Comparison of ENCODE assay signal across 19 cellular contexts in genomic region chr20:32997431-32997830, GRCh38. TPM values are rescaled to one million over a fixed set of nuclear protein-coding genes. Genes with fewer than 3 reads are reported as not detected.
DNase-seq lines count a peak whose midpoint lies in the region; ATAC-seq, FAIRE-seq and TF ChIP-seq lines count a peak whose summit lies in the region.
"Had no signal": no experiment of that assay in that cellular context is flagged by ENCODE, and none has a peak within 500 bp of the region (broad histone marks: within the 10 kb centered on the region; RNA-seq: fewer than 3 reads in every experiment).

No MANE protein-coding gene starts in this region.

- TF ChIP-seq RAD21 in GM12878 (IDR thresholded peaks at IDR 0.05; ENCODE audit: insufficient read depth, low read depth, low read length) = no peak

- no peaks in the 10 kb centered on the region for H3K9me2 ChIP-seq in MM.1S (replicated peaks; ENCODE audit: insufficient read depth, low read length)

- intact Hi-C loops in GM12878 (cut with micrococcal nuclease; ENCODE audit: unreplicated experiment) = no loop called here

- FAIRE-seq in GM12891 (lab: Jason Lieb, UNC) (peak; percentile 9), GM12878 (lab: Jason Lieb, UNC) (peak; percentile 13)
- FAIRE-seq: A549 had no signal

- WGBS in GM12878 (ENCODE audit: insufficient coverage, insufficient replicate concordance, low lambda C conversion rate, missing lambda C conversion rate) = 25% methylated on average over 2 of the region's 2 CpGs

- H3K4me2 ChIP-seq in MM.1S (ENCODE audit: low read depth, low read length) (peak overlapping the region; percentile 42), GM12878 (ENCODE audit: control insufficient read depth, insufficient read depth) (no peak overlapping the region)
- H3K4me2 ChIP-seq: A549, GM23338 had no signal

- H3K4me3 ChIP-seq in MM.1S (ENCODE audit: low read length) (no peak overlapping the region), GM12878 (no peak overlapping the region)
- H3K4me3 ChIP-seq: A549, GM23338 had no signal

- H2AFZ ChIP-seq in MM.1S (ENCODE audit: low read length) (peak overlapping the region; percentile 31), GM12878 (ENCODE audit: control insufficient read depth, low read depth, low read length) (no peak overlapping the region)
- H2AFZ ChIP-seq: GM23338 had no signal

- H3K79me2 ChIP-seq in MM.1S (ENCODE audit: low read length) (no peaks in the 10 kb centered on the region), GM12878 (ENCODE audit: control insufficient read depth, insufficient read depth, low read length) (no peaks in the 10 kb centered on the region)

- no peak for TF ChIP-seq POLR2A in GM12891 (IDR thresholded peaks at IDR 0.05; ENCODE audit: low read depth, low read length)
- TF ChIP-seq POLR2A in GM12878 (IDR thresholded peaks at IDR 0.05; ENCODE audit: low read depth, low read length) = no peak

- no peaks in the 10 kb centered on the region for H3K9me3 ChIP-seq in MM.1S (replicated peaks; ENCODE audit: insufficient read depth, low read length)
- no peaks in the 10 kb centered on the region for H3K9me3 ChIP-seq in GM12878 (replicated peaks; ENCODE audit: control insufficient read depth, insufficient read depth, low read length)
- H3K9me3 ChIP-seq: BE2C had no signal

- peak; percentile 38 for DNase-seq in activated effector memory CD4-positive, alpha-beta T cell treated with anti-CD3 and anti-CD28 coated beads, Interleukin-2, amount 50 U/mL, for 16 hours
- DNase-seq in activated effector memory CD4-positive, alpha-beta T cell treated with Interleukin-2 at 50 U/mL for 16 hours = no peak
- no peak for DNase-seq in GM12891 (ENCODE audit: insufficient read length, low spot score)
- DNase-seq in MM.1S = peak; percentile 66
- DNase-seq in GM12878 (ENCODE audit: low read depth, low spot score) = no peak
- DNase-seq in iPS-NIHi11 (ENCODE audit: low spot score) = no peak
- DNase-seq: BE2C; Caco-2; CD8-positive, alpha-beta memory T cell; DND-41; GDM1; H7 had no signal

- H3K27me3 ChIP-seq in MM.1S (replicated peaks; ENCODE audit: insufficient read depth, low read length) (no peaks in the 10 kb centered on the region), GM12878 (replicated peaks in 1 of 2; ENCODE audit: control insufficient read depth in 2 of 2, insufficient read depth in 2 of 2, low read length in 1 of 2) (no peaks in the 10 kb centered on the region)
- H3K27me3 ChIP-seq: BE2C had no signal

- peak overlapping the region; percentile 43; the same call in 1 of the 2 replicates for H3K27ac ChIP-seq in MM.1S (ENCODE audit: low read length)
- H3K27ac ChIP-seq in GM12878 (ENCODE audit: control insufficient read depth, insufficient read depth) = no peak overlapping the region
- H3K27ac ChIP-seq: A549, C4-2B had no signal

- BruUV-seq in GM12878 (replicated peaks; lab: Mats Ljungman, UMichigan) = no TSS peak

- ATAC-seq in GM12878 (no peak), GM21529 (IDR thresholded peaks at IDR 0.05; ENCODE audit: unreplicated experiment) (no peak), HG02885 (IDR thresholded peaks at IDR 0.05; ENCODE audit: poor library complexity, unreplicated experiment) (no peak)
- ATAC-seq: A549, GM23338 had no signal

- RAD21 ChIA-PET in GM12878 (lab: Charles Lee; ENCODE audit: unreplicated experiment) = no interaction called here

- SMC1A ChIA-PET in GM12878 (lab: Charles Lee; ENCODE audit: uncharacterized antibody, unreplicated experiment) = no interaction called here

- TF ChIP-seq EP300 in GM12878 (IDR thresholded peaks at IDR 0.05; ENCODE audit: borderline replicate concordance in 1 of 2, control insufficient read depth in 1 of 2, low read depth in 2 of 2, low read length in 2 of 2) = no peak

- 0 out of 2 replicates have a peak, but pooled peaks cover 7% of the 10 kb centered on the region for H3F3A ChIP-seq in MM.1S (ENCODE audit: insufficient read depth, low read length)

- POLR2A ChIA-PET in GM12878 (lab: Charles Lee) = no interaction called here

- H4K20me1 ChIP-seq in MM.1S (ENCODE audit: insufficient read depth, low read length) = no peaks in the 10 kb centered on the region
- H4K20me1 ChIP-seq in GM12878 (ENCODE audit: control insufficient read depth, insufficient read depth) = no peaks in the 10 kb centered on the region

- H3K9ac ChIP-seq in MM.1S (ENCODE audit: low read length) = no peak overlapping the region; the same call in 1 of the 2 replicates
- H3K9ac ChIP-seq in GM12878 (ENCODE audit: control insufficient read depth, insufficient read depth, low read length) = no peak overlapping the region

- TF ChIP-seq CTCF in MM.1S (IDR thresholded peaks at IDR 0.05; ENCODE audit: low read length) = no peak
- no peak for TF ChIP-seq CTCF in GM12878 (IDR thresholded peaks at IDR 0.05 in 2 of 3, conservative IDR thresholded peaks at IDR 0.05 in 1 of 3; ENCODE audit: control insufficient read depth in 2 of 3, extremely low read depth in 1 of 3, insufficient read depth in 1 of 3, low read depth in 3 of 3, low read length in 3 of 3)

- H3K36me3 ChIP-seq in MM.1S (replicated peaks; ENCODE audit: insufficient read depth, low read length) (no peaks in the 10 kb centered on the region), GM12878 (ENCODE audit: control insufficient read depth in 2 of 2, insufficient read depth in 2 of 2, low read length in 1 of 2) (no peaks in the 10 kb centered on the region)
- H3K36me3 ChIP-seq: BE2C had no signal

- CTCF ChIA-PET in GM12878 (lab: Yijun Ruan, JAX) = no interaction called here

- H3K4me1 ChIP-seq in MM.1S (ENCODE audit: low read length) = peaks cover 14% of the 10 kb centered on the region
- H3K4me1 ChIP-seq in GM12878 (ENCODE audit: control insufficient read depth, insufficient read depth, low read length) = no peaks in the 10 kb centered on the region
- H3K4me1 ChIP-seq: A549, BE2C, Caco-2 had no signal

- in situ Hi-C loops in GM12878 (cut with MboI) = no loop called here

RNA-seq across cellular contexts. Expression of gene SUN5, which starts 6.8 kb away (rescaled TPM):
- polyA plus RNA-seq in GM12891 (2012; ENCODE audit: low read depth, missing spikeins) = not detected
- total RNA-seq in GM12878 (2013; cell fraction: nucleolus; rRNA removed) = not detected in 2 replicates
- not detected in 2 replicates for total RNA-seq in GM12878 (2014; rRNA removed)
- total RNA-seq in GM12878 (2014; rRNA removed; fragmentation: Illumina TruSeq; extraction: Trizol) = not detected in 2 replicates
- not detected in 2 replicates for total RNA-seq in GM12878 (2021)
- not detected for polyA plus RNA-seq in GM12878 (2011; ENCODE audit: low read depth)
- polyA plus RNA-seq in GM12878 (2011; rRNA removed) = not detected in 2 replicates
- polyA plus RNA-seq in GM12878 (2011; cell fraction: cytosol; rRNA removed) = not detected in 2 replicates
- polyA plus RNA-seq in GM12878 (2011; cell fraction: nucleus; rRNA removed) = not detected in 2 replicates
- not detected in 2 replicates for polyA plus RNA-seq in GM12878 (2012)
- polyA plus RNA-seq in GM12878 (2014; fragmentation: Illumina TruSeq; extraction: Trizol) = not detected in 2 replicates
- polyA plus RNA-seq in GM12878 (2014; fragmentation: Nextera tagmentation; extraction: Ambion mirVana) = not detected
- polyA plus RNA-seq in GM12878 (2014; rRNA removed) = not detected in 2 replicates
- not detected for polyA plus RNA-seq in GM12878 (2016; fragmentation: Nextera tagmentation; extraction: Ambion mirVana)
- not detected in 2 replicates for polyA minus RNA-seq in GM12878 (2011; rRNA and poly(A)+ RNA removed)
- polyA minus RNA-seq in GM12878 (2011; cell fraction: cytosol; rRNA and poly(A)+ RNA removed) = not detected in 2 replicates
- not detected in 2 replicates for polyA minus RNA-seq in GM12878 (2011; cell fraction: nucleus; rRNA and poly(A)+ RNA removed)
- total RNA-seq: Caco-2; CD8-positive, alpha-beta memory T cell; GM23338; H7; HT-29 had no signal
- polyA plus RNA-seq: A549; AG04450; CD8-positive, alpha-beta memory T cell; GM23338 had no signal

RNA-seq across cellular contexts. Expression of gene BPIFB2, which starts 10.1 kb away (rescaled TPM):
- not detected for polyA plus RNA-seq in GM12891 (2012; ENCODE audit: low read depth, missing spikeins)
- total RNA-seq in GM12878 (2013; cell fraction: nucleolus; rRNA removed) = not detected in 2 replicates
- not detected in 2 replicates for total RNA-seq in GM12878 (2014; rRNA removed)
- not detected in 2 replicates for total RNA-seq in GM12878 (2014; rRNA removed; fragmentation: Illumina TruSeq; extraction: Trizol)
- total RNA-seq in GM12878 (2021) = not detected in 2 replicates
- not detected for polyA plus RNA-seq in GM12878 (2011; ENCODE audit: low read depth)
- polyA plus RNA-seq in GM12878 (2011; rRNA removed) = not detected in 2 replicates
- polyA plus RNA-seq in GM12878 (2011; cell fraction: cytosol; rRNA removed) = not detected in 2 replicates
- polyA plus RNA-seq in GM12878 (2011; cell fraction: nucleus; rRNA removed) = 0.38 TPM in 1 of 2 replicates, not detected in the other
- polyA plus RNA-seq in GM12878 (2012) = not detected in 2 replicates
- polyA plus RNA-seq in GM12878 (2014; fragmentation: Illumina TruSeq; extraction: Trizol) = not detected in 2 replicates
- not detected for polyA plus RNA-seq in GM12878 (2014; fragmentation: Nextera tagmentation; extraction: Ambion mirVana)
- polyA plus RNA-seq in GM12878 (2014; rRNA removed) = not detected in 2 replicates
- not detected for polyA plus RNA-seq in GM12878 (2016; fragmentation: Nextera tagmentation; extraction: Ambion mirVana)
- polyA minus RNA-seq in GM12878 (2011; rRNA and poly(A)+ RNA removed) = not detected in 2 replicates
- not detected in 2 replicates for polyA minus RNA-seq in GM12878 (2011; cell fraction: cytosol; rRNA and poly(A)+ RNA removed)
- not detected in 2 replicates for polyA minus RNA-seq in GM12878 (2011; cell fraction: nucleus; rRNA and poly(A)+ RNA removed)
- total RNA-seq: Caco-2; CD8-positive, alpha-beta memory T cell; GM23338; H7; HT-29 had no signal
- polyA plus RNA-seq: A549; AG04450; CD8-positive, alpha-beta memory T cell; GM23338 had no signal

RNA-seq across cellular contexts. Expression of gene BPIFB6, which starts 34.0 kb away (rescaled TPM):
- not detected for polyA plus RNA-seq in GM12891 (2012; ENCODE audit: low read depth, missing spikeins)
- total RNA-seq in GM12878 (2013; cell fraction: nucleolus; rRNA removed) = not detected in 2 replicates
- total RNA-seq in GM12878 (2014; rRNA removed) (not detected in 2 replicates), GM12878 (2014; rRNA removed; fragmentation: Illumina TruSeq; extraction: Trizol) (not detected in 2 replicates), GM12878 (2021) (not detected in 2 replicates)
- polyA plus RNA-seq in GM12878 (2011; ENCODE audit: low read depth) = not detected
- polyA plus RNA-seq in GM12878 (2011; rRNA removed) (not detected in 2 replicates), GM12878 (2014; fragmentation: Illumina TruSeq; extraction: Trizol) (not detected in 2 replicates), GM12878 (2014; fragmentation: Nextera tagmentation; extraction: Ambion mirVana) (not detected), GM12878 (2014; rRNA removed) (not detected in 2 replicates), GM12878 (2016; fragmentation: Nextera tagmentation; extraction: Ambion mirVana) (not detected)
- not detected in 2 replicates for polyA plus RNA-seq in GM12878 (2011; cell fraction: cytosol; rRNA removed)
- not detected in 2 replicates for polyA plus RNA-seq in GM12878 (2011; cell fraction: nucleus; rRNA removed)
- not detected in 2 replicates for polyA plus RNA-seq in GM12878 (2012)
- not detected in 2 replicates for polyA minus RNA-seq in GM12878 (2011; rRNA and poly(A)+ RNA removed)
- polyA minus RNA-seq in GM12878 (2011; cell fraction: cytosol; rRNA and poly(A)+ RNA removed) = not detected in 2 replicates
- not detected in 2 replicates for polyA minus RNA-seq in GM12878 (2011; cell fraction: nucleus; rRNA and poly(A)+ RNA removed)
- total RNA-seq: Caco-2; CD8-positive, alpha-beta memory T cell; GM23338; H7; HT-29 had no signal
- polyA plus RNA-seq: A549; AG04450; CD8-positive, alpha-beta memory T cell; GM23338 had no signal

RNA-seq across cellular contexts. Expression of gene BPIFB3, which starts 56.3 kb away (rescaled TPM):
- polyA plus RNA-seq in GM12891 (2012; ENCODE audit: low read depth, missing spikeins) = not detected
- total RNA-seq in GM12878 (2013; cell fraction: nucleolus; rRNA removed) = not detected in 2 replicates
- total RNA-seq in GM12878 (2014; rRNA removed) = not detected in 2 replicates
- total RNA-seq in GM12878 (2014; rRNA removed; fragmentation: Illumina TruSeq; extraction: Trizol) = not detected in 2 replicates
- total RNA-seq in GM12878 (2021) = not detected in 2 replicates
- polyA plus RNA-seq in GM12878 (2011; ENCODE audit: low read depth) = not detected
- not detected in 2 replicates for polyA plus RNA-seq in GM12878 (2011; rRNA removed)
- polyA plus RNA-seq in GM12878 (2011; cell fraction: cytosol; rRNA removed) = not detected in 2 replicates
- not detected in 2 replicates for polyA plus RNA-seq in GM12878 (2011; cell fraction: nucleus; rRNA removed)
- polyA plus RNA-seq in GM12878 (2012) = not detected in 2 replicates
- not detected in 2 replicates for polyA plus RNA-seq in GM12878 (2014; fragmentation: Illumina TruSeq; extraction: Trizol)
- not detected for polyA plus RNA-seq in GM12878 (2014; fragmentation: Nextera tagmentation; extraction: Ambion mirVana)
- polyA plus RNA-seq in GM12878 (2014; rRNA removed) = not detected in 2 replicates
- not detected for polyA plus RNA-seq in GM12878 (2016; fragmentation: Nextera tagmentation; extraction: Ambion mirVana)
- not detected in 2 replicates for polyA minus RNA-seq in GM12878 (2011; rRNA and poly(A)+ RNA removed)
- not detected in 2 replicates for polyA minus RNA-seq in GM12878 (2011; cell fraction: cytosol; rRNA and poly(A)+ RNA removed)
- not detected in 2 replicates for polyA minus RNA-seq in GM12878 (2011; cell fraction: nucleus; rRNA and poly(A)+ RNA removed)
- total RNA-seq: Caco-2; CD8-positive, alpha-beta memory T cell; GM23338; H7; HT-29 had no signal
- polyA plus RNA-seq: A549; AG04450; CD8-positive, alpha-beta memory T cell; GM23338 had no signal

Comparison
In these comparisons a context has a peak if more than half of its experiments do, and no peak if none do; other contexts are left out.
1. DNase-seq: peak in activated effector memory CD4-positive, alpha-beta T cell treated with anti-CD3 and anti-CD28 coated beads, Interleukin-2, amount 50 U/mL, for 16 hours (single experiment) and MM.1S (single experiment); none in activated effector memory CD4-positive, alpha-beta T cell treated with Interleukin-2 at 50 U/mL for 16 hours (single experiment), GM12891 (single experiment), GM12878 (single experiment) and iPS-NIHi11 (single experiment).